In genomic region chr6:136696238-136696637, GRCh38 we compare ENCODE assay signal across 16 cellular contexts.
DNase-seq lines count a peak whose midpoint lies in the region; ATAC-seq lines count a peak whose summit lies in the region.
"Had no signal": no experiment of that assay in that cellular context is flagged by ENCODE, and none has a peak within 500 bp of the region (broad histone marks: within the 10 kb centered on the region; RNA-seq: fewer than 3 reads in every experiment).

No MANE protein-coding gene starts in this region.

- DNase-seq in HCEC 1CT (peak; percentile 12), OCI-M1 (lab: John Stamatoyannopoulos, UW) (peak; percentile 62), fibroblast of peridontal ligament (ENCODE audit: extremely low read depth) (peak; percentile 53), sciatic nerve (ENCODE audit: low spot score) (no peak), caudate nucleus (lab: John Stamatoyannopoulos, UW) (no peak), posterior vena cava (ENCODE audit: low spot score) (no peak), cortex of kidney (lab: John Stamatoyannopoulos, UW) (no peak)
- DNase-seq: activated CD4-positive, alpha-beta memory T cell treated with anti-CD3 and anti-CD28 coated beads for 36 hours; activated naive CD8-positive, alpha-beta T cell treated with anti-CD3 and anti-CD28 coated beads for 36 hours; dermis blood vessel endothelial cell; head of caudate nucleus; NCI-H2107; posterior cingulate gyrus; stimulated activated naive CD8-positive, alpha-beta T cell treated with anti-CD3 and anti-CD28 coated beads, Interleukin-15, amount 100 ng/mL, for 72 hours; T-helper 17 cell had no signal

- H3K27ac ChIP-seq in caudate nucleus (ENCODE audit: low read depth, low read length), result no peak overlapping the region

- intact Hi-C loops in sciatic nerve (cut with DNase I), result no loop called here
- intact Hi-C loops in posterior vena cava (cut with DNase I), result loop anchor here in 1 of 2 donors (5.0 kb wide), 1 partner anchor 1196 kb away; no protein-coding TSS in a partner anchor

- peak; percentile 97 for ATAC-seq in sciatic nerve
- ATAC-seq: HCT116; stimulated activated naive CD8-positive, alpha-beta T cell treated with anti-CD3 and anti-CD28 coated beads, Interleukin-15, amount 100 ng/mL, for 72 hours; T-helper 17 cell had no signal

Comparison
In these comparisons a context has a peak if more than half of its experiments do, and no peak if none do; other contexts are left out.
1. DNase-seq: peak in HCEC 1CT (single experiment), OCI-M1 (single experiment) and fibroblast of peridontal ligament (single experiment); none in sciatic nerve (single experiment), caudate nucleus (0 of 61), posterior vena cava (single experiment) and cortex of kidney (single experiment).